Comparison of ENCODE assay signal across 11 cellular contexts in genomic region chr18:9066358-9066757, GRCh38. TPM values are rescaled to one million over a fixed set of nuclear protein-coding genes. Genes with fewer than 3 reads are reported as not detected.
DNase-seq lines count a peak whose midpoint lies in the region; ATAC-seq and TF ChIP-seq lines count a peak whose summit lies in the region.
"Had no signal": no experiment of that assay in that cellular context is flagged by ENCODE, and none has a peak within 500 bp of the region (broad histone marks: within the 10 kb centered on the region; RNA-seq: fewer than 3 reads in every experiment).

No MANE protein-coding gene starts in this region.

- WGBS in mammary epithelial cell (ENCODE audit: low coverage, missing lambda C conversion rate), result 77% methylated on average over 4 of the region's 4 CpGs

- H2AFZ ChIP-seq in mammary epithelial cell (ENCODE audit: low read depth, low read length), result no peak overlapping the region

- dilution Hi-C loops in mammary epithelial cell (cut with HindIII; ENCODE audit: low sequenced_read_pairs), result loop anchor here (5.0 kb wide), 1 partner anchor 89 kb away; no protein-coding TSS in a partner anchor

- H3K4me1 ChIP-seq in mammary epithelial cell (ENCODE audit: insufficient read depth, low read length), result peaks cover 12% of the 10 kb centered on the region
- H3K4me1 ChIP-seq in breast epithelium, result no peaks in the 10 kb centered on the region

- no peak for TF ChIP-seq POLR2A in breast epithelium (IDR thresholded peaks at IDR 0.05)

- TF ChIP-seq CTCF in mammary epithelial cell (conservative IDR thresholded peaks at IDR 0.05 in 1 of 2, IDR thresholded peaks at IDR 0.05 in 1 of 2; ENCODE audit: extremely low read depth in 1 of 2, insufficient read depth in 1 of 2, low read depth in 1 of 2, low read length in 2 of 2) (no peak), breast epithelium (IDR thresholded peaks at IDR 0.05) (no peak)

- H3K9ac ChIP-seq in mammary epithelial cell (ENCODE audit: insufficient read depth, low read length), result no peak overlapping the region

- H3K27me3 ChIP-seq in mammary epithelial cell (ENCODE audit: insufficient read depth, low read length) (no peaks in the 10 kb centered on the region), breast epithelium (no peaks in the 10 kb centered on the region)

- ATAC-seq in HG02571 (IDR thresholded peaks at IDR 0.05; ENCODE audit: unreplicated experiment) (peak; percentile 32), HG03439 (IDR thresholded peaks at IDR 0.05; ENCODE audit: unreplicated experiment) (peak; percentile 41)

- DNase-seq in mammary epithelial cell (peak; percentile 10), breast epithelium (ENCODE audit: low spot score in 2 of 2) (no peak), SKM-1 treated with dmso at 0.1 percent for 144 hours (lab: John Stamatoyannopoulos, UW; ENCODE audit: unreplicated experiment) (no peak), cerebellar cortex (ENCODE audit: low spot score) (no peak), SKM-1 (lab: John Stamatoyannopoulos, UW; ENCODE audit: unreplicated experiment) (no peak), glomerular visceral epithelial cell (ENCODE audit: extremely low spot score) (no peak)
- DNase-seq: activated T-cell treated with anti-CD3 and anti-CD28 coated beads, Interleukin-2, amount 50 U/mL, for 4 hours; NCI-H187 treated with DMSO at 0.1 percent for 48 hours; T-helper 9 cell had no signal

- no TSS peak for BruUV-seq in mammary epithelial cell (replicated peaks; lab: Mats Ljungman, UMichigan)

- no peaks in the 10 kb centered on the region for H3K9me3 ChIP-seq in mammary epithelial cell (replicated peaks; ENCODE audit: insufficient read depth, low read length)
- H3K9me3 ChIP-seq in breast epithelium, result no peaks in the 10 kb centered on the region

- no peaks in the 10 kb centered on the region for H4K20me1 ChIP-seq in mammary epithelial cell (ENCODE audit: insufficient read depth, low read length)

- in situ Hi-C loops in mammary epithelial cell (cut with MboI; ENCODE audit: low sequenced_read_pairs in 2 of 2), result no loop called here

- H3K4me3 ChIP-seq in mammary epithelial cell (replicated peaks in 1 of 3; ENCODE audit: insufficient read depth in 1 of 3, low read depth in 2 of 3, low read length in 3 of 3) (no peak overlapping the region), breast epithelium (no peak overlapping the region)

- H3K27ac ChIP-seq in mammary epithelial cell (ENCODE audit: insufficient read depth, low read depth, low read length) (no peak overlapping the region), breast epithelium (no peak overlapping the region)

- CTCF ChIA-PET in mammary epithelial cell (lab: Charles Lee; ENCODE audit: low non-redundant PET), result no interaction called here

- intact Hi-C loops in mammary epithelial cell (cut with micrococcal nuclease), result no loop called here
- intact Hi-C loops in breast epithelium (cut with DNase I; ENCODE audit: low total_unique reads), result loop anchor here (10.0 kb wide), 1 partner anchor 78 kb away; no protein-coding TSS in a partner anchor

- H3K4me2 ChIP-seq in mammary epithelial cell (ENCODE audit: insufficient read depth, low read depth, low read length), result no peak overlapping the region

- H3K79me2 ChIP-seq in mammary epithelial cell (ENCODE audit: insufficient read depth, low read length), result no peaks in the 10 kb centered on the region

- no peaks in the 10 kb centered on the region for H3K36me3 ChIP-seq in mammary epithelial cell (ENCODE audit: insufficient read depth, low read length)
- H3K36me3 ChIP-seq in breast epithelium, result no peaks in the 10 kb centered on the region

RNA-seq across cellular contexts. Expression of gene NDUFV2, which starts 36.1 kb away (rescaled TPM):
- total RNA-seq in mammary epithelial cell, result 100 to 1,000 TPM in 1 of 2 donors, 10 to 100 TPM in 1; 69.2 to 142 TPM
- polyA plus RNA-seq in mammary epithelial cell, result 98.3 TPM
- polyA minus RNA-seq in mammary epithelial cell, result 40.6 TPM
- total RNA-seq in breast epithelium, result 100 to 1,000 TPM; 106 to 116 (median 113) TPM
